In genomic region chr10:92822964-92823363, GRCh38 we compare ENCODE assay signal across 9 cellular contexts. TPM values are rescaled to one million over a fixed set of nuclear protein-coding genes. Genes with fewer than 3 reads are reported as not detected.
DNase-seq lines count a peak whose midpoint lies in the region; ATAC-seq and TF ChIP-seq lines count a peak whose summit lies in the region.
"Had no signal": no experiment of that assay in that cellular context is flagged by ENCODE, and none has a peak within 500 bp of the region (broad histone marks: within the 10 kb centered on the region; RNA-seq: fewer than 3 reads in every experiment).

No MANE protein-coding gene starts in this region.

- H3F3A ChIP-seq in PC-3 (ENCODE audit: low read length, unreplicated experiment) = no peaks in the 10 kb centered on the region
- H3F3A ChIP-seq in GM23248 (ENCODE audit: insufficient read depth) = 0 out of 2 replicates have a peak, but pooled peaks cover 8% of the 10 kb centered on the region

- H3K79me2 ChIP-seq in PC-3 (ENCODE audit: low read length) (no peaks in the 10 kb centered on the region), GM23248 (ENCODE audit: insufficient read depth) (no peaks in the 10 kb centered on the region)

- POLR2A ChIA-PET in PC-3 (lab: Charles Lee; ENCODE audit: unreplicated experiment) = interaction anchor here (0.6 kb wide), 1 partner anchor 653 kb away, joined by 4 read pairs; no protein-coding TSS in a partner anchor

- H3K36me3 Mint-ChIP-seq in stimulated activated naive B cell treated with anti-CD40 and anti-IgM and Interleukin-4, amounts not matched to agents 10 μg/mL and 1 μg/mL and 100 μg/mL, for 72 hours = no peaks in the 10 kb centered on the region

- H3K9me3 Mint-ChIP-seq in stimulated activated naive B cell treated with anti-CD40 and anti-IgM and Interleukin-4, amounts not matched to agents 10 μg/mL and 1 μg/mL and 100 μg/mL, for 72 hours = no peaks in the 10 kb centered on the region

- H3K9me2 ChIP-seq in PC-3 (replicated peaks; ENCODE audit: low read length) (no peaks in the 10 kb centered on the region), GM23248 (ENCODE audit: insufficient read depth) (no peaks in the 10 kb centered on the region)

- H3K9me3 ChIP-seq in PC-3 (ENCODE audit: low read length) (no peaks in the 10 kb centered on the region), GM23248 (ENCODE audit: low read depth) (no peaks in the 10 kb centered on the region)

- no peaks in the 10 kb centered on the region for H3K27me3 Mint-ChIP-seq in stimulated activated naive B cell treated with anti-CD40 and anti-IgM and Interleukin-4, amounts not matched to agents 10 μg/mL and 1 μg/mL and 100 μg/mL, for 72 hours

- no peaks in the 10 kb centered on the region for H3K27me3 ChIP-seq in PC-3 (ENCODE audit: low read length)
- H3K27me3 ChIP-seq in GM23248 (replicated peaks; ENCODE audit: insufficient read depth) = no peaks in the 10 kb centered on the region
- H3K27me3 ChIP-seq: MG63 had no signal

- H3K27ac ChIP-seq in PC-3 (ENCODE audit: low read length) (peak overlapping the region; percentile 92), GM23248 (no peak overlapping the region)

- H3K4me1 ChIP-seq in PC-3 (ENCODE audit: insufficient read depth, low read length) = peaks cover 17% of the 10 kb centered on the region
- peaks cover 10% of the 10 kb centered on the region; the same call in 1 of the 2 replicates for H3K4me1 ChIP-seq in GM23248 (ENCODE audit: insufficient read depth)

- H4K20me1 ChIP-seq in PC-3 (ENCODE audit: low read length) = no peaks in the 10 kb centered on the region
- H4K20me1 ChIP-seq in GM23248 (ENCODE audit: insufficient read depth) = no peaks in the 10 kb centered on the region

- H3K9ac ChIP-seq in PC-3 (ENCODE audit: low read length) (peak overlapping the region; percentile 60), GM23248 (no peak overlapping the region)

- peak overlapping the region; percentile 49 for H2AFZ ChIP-seq in PC-3 (ENCODE audit: low read length)
- no peak overlapping the region for H2AFZ ChIP-seq in GM23248

- H3K4me3 ChIP-seq in PC-3 (ENCODE audit: low read length) (0 out of 2 replicates have a peak overlapping the region, but pooled peaks have one; percentile 41), fibroblast of the aortic adventitia (ENCODE audit: low read depth, low read length) (no peak overlapping the region), GM23248 (no peak overlapping the region)
- H3K4me3 ChIP-seq: MG63 had no signal

- DNase-seq in NOMO-1 treated with DMSO at 0.1 percent for 48 hours (lab: John Stamatoyannopoulos, UW; ENCODE audit: unreplicated experiment) = peak; percentile 12
- DNase-seq in NOMO-1 treated with dmso at 0.1 percent for 144 hours (lab: John Stamatoyannopoulos, UW; ENCODE audit: unreplicated experiment) = no peak
- peak; percentile 51 for DNase-seq in PC-3
- DNase-seq in fibroblast of the aortic adventitia (ENCODE audit: low read depth) = peak; percentile 35
- DNase-seq in stimulated activated naive B cell treated with anti-CD40 and anti-IgM and Interleukin-4, amounts not matched to agents 10 μg/mL and 1 μg/mL and 100 μg/mL, for 72 hours = no peak
- DNase-seq in GM23248 = no peak
- no peak for DNase-seq in AG08395 (ENCODE audit: low spot score)

- peaks cover 25 to 33% of the 10 kb centered on the region in 2 donors for H3K4me1 Mint-ChIP-seq in stimulated activated naive B cell treated with anti-CD40 and anti-IgM and Interleukin-4, amounts not matched to agents 10 μg/mL and 1 μg/mL and 100 μg/mL, for 72 hours

- 77 to 78% methylated on average over 9 of the region's 9 CpGs for whole genome bisulfite sequencing in GM23248 (ENCODE audit: low coverage in 1 of 2, low lambda C conversion rate in 2 of 2, missing lambda C conversion rate in 2 of 2), 2 experiments

- TF ChIP-seq CTCF in PC-3 (conservative IDR thresholded peaks at IDR 0.05; ENCODE audit: low read depth, low read length) (peak; percentile 64), fibroblast of the aortic adventitia (IDR thresholded peaks at IDR 0.05; ENCODE audit: insufficient read depth, low read length) (no peak)

- intact Hi-C loops in PC-3 (cut with micrococcal nuclease) = loop anchor here (1.0 to 5.0 kb wide), 3 partner anchors 57 to 231 kb away; partner anchors contain the start of gene KIF11

- in situ Hi-C loops in GM23248 (cut with MboI) = no loop called here

- H3K36me3 ChIP-seq in PC-3 (ENCODE audit: low read depth, low read length) (no peaks in the 10 kb centered on the region), GM23248 (ENCODE audit: low read depth) (no peaks in the 10 kb centered on the region)
- H3K36me3 ChIP-seq: MG63 had no signal

- CTCF ChIA-PET in PC-3 (lab: Charles Lee) = interaction anchor here (0.6 to 0.7 kb wide), 2 partner anchors 56 to 273 kb away, joined by 3 to 4 read pairs; no protein-coding TSS in a partner anchor

- ATAC-seq in PC-3 = peak; percentile 48
- ATAC-seq in stimulated activated naive B cell treated with anti-CD40 and anti-IgM and Interleukin-4, amounts not matched to agents 10 μg/mL and 1 μg/mL and 100 μg/mL, for 72 hours (replicated peaks) = peak; percentile 66 to 68
- no peak for ATAC-seq in GM18498 (IDR thresholded peaks at IDR 0.05; ENCODE audit: unreplicated experiment)

- no peak overlapping the region for H3K27ac Mint-ChIP-seq in stimulated activated naive B cell treated with anti-CD40 and anti-IgM and Interleukin-4, amounts not matched to agents 10 μg/mL and 1 μg/mL and 100 μg/mL, for 72 hours

- H3K4me2 ChIP-seq in PC-3 (ENCODE audit: low read length) (peak overlapping the region; percentile 81), GM23248 (ENCODE audit: unreplicated experiment) (no peak overlapping the region)

- no TSS peak for BruUV-seq in PC-3 (replicated peaks; lab: Mats Ljungman, UMichigan)

- H3K4me3 Mint-ChIP-seq in stimulated activated naive B cell treated with anti-CD40 and anti-IgM and Interleukin-4, amounts not matched to agents 10 μg/mL and 1 μg/mL and 100 μg/mL, for 72 hours = peak overlapping the region in 1 of 2 donors; percentile 24

RNA-seq across cellular contexts. Expression of gene EXOC6, which starts 25.4 kb away (rescaled TPM):
- total RNA-seq in PC-3 (2014; rRNA removed) (5.5 and 5.7 TPM in 2 replicates), fibroblast of the aortic adventitia (ENCODE audit: low replicate concordance) (1.1 and 16.5 TPM in 2 replicates)
- total RNA-seq in GM23248 (2014; rRNA removed; shearing (Covaris generic)) = 2.0 and 3.4 TPM in 2 replicates
- 2.0 TPM in 2 replicates for polyA plus RNA-seq in GM23248 (2016; fragmentation: Nextera tagmentation; extraction: Ambion mirVana)

Comparison
In these comparisons a context has a peak if more than half of its experiments do, and no peak if none do; other contexts are left out.
1. DNase-seq: peak in NOMO-1 treated with DMSO at 0.1 percent for 48 hours (single experiment), PC-3 (single experiment) and fibroblast of the aortic adventitia (single experiment); none in NOMO-1 treated with dmso at 0.1 percent for 144 hours (single experiment), stimulated activated naive B cell treated with anti-CD40 and anti-IgM and Interleukin-4, amounts not matched to agents 10 μg/mL and 1 μg/mL and 100 μg/mL, for 72 hours (single experiment), GM23248 (single experiment) and AG08395 (single experiment).